In genomic region chr9:134531251-134531970, GRCh38 we compare ENCODE assay signal across 17 cellular contexts.
"Had no signal": no experiment of that assay in that cellular context is flagged by ENCODE, and none has a peak within 500 bp of the region (broad histone marks: within the 10 kb centered on the region; RNA-seq: fewer than 3 reads in every experiment).

No MANE protein-coding gene starts in this region.

- DNase-seq: activated B cell treated with CpG ODN at 0.5 μM for 24 hours; activated CD4-positive, alpha-beta memory T cell treated with anti-CD3 and anti-CD28 coated beads for 36 hours; activated CD4-positive, alpha-beta T cell treated with anti-CD3 and anti-CD28 coated beads for 4 hours; activated naive CD4-positive, alpha-beta T cell treated with Interleukin-2 at 50 U/mL for 16 hours; aorta; effector CD4-positive, alpha-beta T cell; foreskin keratinocyte; lower lobe of right lung; stimulated activated CD4-positive, alpha-beta T cell treated with anti-CD3 and anti-CD28 coated beads, Interleukin-4, amount 100 ng/mL, for 4 hours; thyroid gland had no signal

- H3K27me3 ChIP-seq: foreskin keratinocyte, hepatocyte, neutrophil, thyroid gland had no signal

- H3K4me1 ChIP-seq: breast epithelium, foreskin keratinocyte, lower lobe of right lung, parathyroid adenoma had no signal

- H3K4me1 Mint-ChIP-seq: activated B cell treated with CpG ODN at 0.5 μM for 24 hours; stimulated activated memory B cell treated with anti-CD40 and anti-IgM and Interleukin-4, amounts not matched to agents 10 μg/mL and 1 μg/mL and 100 μg/mL, for 72 hours had no signal

- H3K4me3 Mint-ChIP-seq: activated B cell treated with CpG ODN at 0.5 μM for 24 hours; activated CD4-positive, alpha-beta memory T cell treated with anti-CD3 and anti-CD28 coated beads for 36 hours; natural killer cell treated with Interleukin-12 subunit alpha and Interleukin-12 subunit beta and Interleukin-15 and Interleukin-18, amount 100 ng/mL, for 72 hours; stimulated activated memory B cell treated with anti-CD40 and anti-IgM and Interleukin-4, amounts not matched to agents 10 μg/mL and 1 μg/mL and 100 μg/mL, for 72 hours; T-helper 2 cell treated with Interferon-gamma antibody and Interleukin-4, amounts not matched to agents 5 μg/mL and 100 μg/mL, for 36 hours had no signal

- H3K9me3 Mint-ChIP-seq: natural killer cell treated with Interleukin-12 subunit alpha and Interleukin-12 subunit beta and Interleukin-15 and Interleukin-18, amount 100 ng/mL, for 72 hours had no signal

- H3K4me3 ChIP-seq: breast epithelium, hepatocyte, lower lobe of right lung, thyroid gland had no signal

- H3K36me3 ChIP-seq: breast epithelium, lower lobe of right lung, neutrophil, thyroid gland had no signal

- H3K27ac Mint-ChIP-seq: activated B cell treated with CpG ODN at 0.5 μM for 24 hours; activated CD4-positive, alpha-beta memory T cell treated with anti-CD3 and anti-CD28 coated beads for 36 hours; natural killer cell treated with Interleukin-12 subunit alpha and Interleukin-12 subunit beta and Interleukin-15 and Interleukin-18, amount 100 ng/mL, for 72 hours; stimulated activated memory B cell treated with anti-CD40 and anti-IgM and Interleukin-4, amounts not matched to agents 10 μg/mL and 1 μg/mL and 100 μg/mL, for 72 hours; T-helper 2 cell treated with Interferon-gamma antibody and Interleukin-4, amounts not matched to agents 5 μg/mL and 100 μg/mL, for 36 hours had no signal

- H3K9me3 ChIP-seq: lower lobe of right lung, neutrophil, thyroid gland had no signal

- H3K36me3 Mint-ChIP-seq: activated CD4-positive, alpha-beta memory T cell treated with anti-CD3 and anti-CD28 coated beads for 36 hours; natural killer cell treated with Interleukin-12 subunit alpha and Interleukin-12 subunit beta and Interleukin-15 and Interleukin-18, amount 100 ng/mL, for 72 hours; stimulated activated memory B cell treated with anti-CD40 and anti-IgM and Interleukin-4, amounts not matched to agents 10 μg/mL and 1 μg/mL and 100 μg/mL, for 72 hours had no signal
